ENCODE assay signal across 22 cellular contexts in the genomic region with DNA sequence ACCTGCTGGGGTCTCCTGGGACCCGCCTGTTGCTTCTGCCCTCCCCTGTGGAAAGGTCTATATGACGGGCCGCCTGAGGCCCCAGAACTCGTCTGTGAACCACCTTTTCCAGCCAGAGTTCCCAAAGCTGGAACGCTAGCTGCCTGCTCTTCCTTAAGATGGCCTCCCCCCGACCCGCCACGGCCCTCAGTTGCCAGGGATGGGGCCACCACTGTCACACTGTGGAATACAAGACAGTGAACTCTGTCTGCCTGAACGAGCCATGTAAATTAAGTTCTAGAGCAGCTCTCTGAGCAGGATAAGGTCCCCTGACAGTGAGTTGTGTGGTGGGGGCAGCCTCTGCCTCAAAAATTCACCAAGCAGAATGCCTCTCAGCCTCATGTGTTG. TPM values are rescaled to one million over a fixed set of nuclear protein-coding genes. Genes with fewer than 3 reads are reported as not detected.
A peak's percentile ranks its signal among the peaks of the same experiment; 100 is the strongest.
DNase-seq lines count a peak whose midpoint lies in the region; ATAC-seq, FAIRE-seq and TF ChIP-seq lines count a peak whose summit lies in the region.
"Had no signal": no experiment of that assay in that cellular context is flagged by ENCODE, and none has a peak within 500 bp of the region (broad histone marks: within the 10 kb centered on the region; RNA-seq: fewer than 3 reads in every experiment).

No MANE protein-coding gene starts in this region.

- no peaks in the 10 kb centered on the region for H3K79me2 ChIP-seq in HCT116 (ENCODE audit: insufficient read depth, low read length)
- H3K79me2 ChIP-seq in endothelial cell of umbilical vein (ENCODE audit: control insufficient read depth, insufficient read depth, low read length): no peaks in the 10 kb centered on the region

- H3K9me1 ChIP-seq in endothelial cell of umbilical vein (replicated peaks; ENCODE audit: control insufficient read depth, extremely low read depth, insufficient read depth, low read length): no peaks in the 10 kb centered on the region

- DNase-seq in H7: peak; percentile 32
- no peak for DNase-seq in HCT116 (ENCODE audit: low read depth, low spot score)
- no peak for DNase-seq in endothelial cell of umbilical vein (ENCODE audit: low read depth, low spot score)
- no peak for DNase-seq in spleen
- no peak for DNase-seq in activated CD4-positive, alpha-beta memory T cell treated with anti-CD3 and anti-CD28 coated beads for 36 hours
- no peak for DNase-seq in glomerular visceral epithelial cell (ENCODE audit: extremely low spot score)
- no peak for DNase-seq in D341Med (ENCODE audit: low spot score)
- DNase-seq: CD4-positive, alpha-beta T cell; COR-L47; DMS 273 treated with DMSO at 0.1 percent for 48 hours; DMS79 treated with DMSO at 0.1 percent for 48 hours; NCI-H1694; NCI-H2081; NCI-H2171; NCI-H345; NCI-H524; NCI-H82; OCI-M1; SHP77; SK-N-SH had no signal

- H3K9ac ChIP-seq in HCT116 (ENCODE audit: low read length) (no peak overlapping the region), endothelial cell of umbilical vein (replicated peaks; ENCODE audit: extremely low read depth, insufficient read depth, low read length) (no peak overlapping the region)
- H3K9ac ChIP-seq: SK-N-SH had no signal

- CTCF ChIA-PET in HCT116 (lab: Charles Lee): interaction anchor here (0.9 kb wide), 1 partner anchor 287 kb away, joined by 5 read pairs; no protein-coding TSS in a partner anchor
- CTCF ChIA-PET in endothelial cell of umbilical vein (lab: Charles Lee): interaction anchor here (0.8 to 1.6 kb wide), 7 partner anchors 12 to 308 kb away, joined by 3 to 9 read pairs (median 3); partner anchors contain the start of genes RANGAP1 and ZC3H7B
- CTCF ChIA-PET in activated CD4-positive, alpha-beta memory T cell treated with anti-CD3 and anti-CD28 coated beads for 36 hours (lab: Charles Lee): interaction anchor here (1.0 kb wide), 1 partner anchor 13 kb away, joined by 4 read pairs; no protein-coding TSS in a partner anchor

- H3K27ac ChIP-seq in HCT116 (ENCODE audit: low read depth, low read length) (no peak overlapping the region), endothelial cell of umbilical vein (ENCODE audit: insufficient read depth, low read depth, low read length) (peak overlapping the region; percentile 75), spleen (peak overlapping the region in 5 of 8 donors; percentile 25 to 65 (median 48))

- H3K4me1 Mint-ChIP-seq in activated CD4-positive, alpha-beta memory T cell treated with anti-CD3 and anti-CD28 coated beads for 36 hours (ENCODE audit: low read depth): no peaks in the 10 kb centered on the region

- ATAC-seq in HCT116: no peak

- peak; percentile 18 for FAIRE-seq in endothelial cell of umbilical vein (lab: Jason Lieb, UNC)
- FAIRE-seq: H54, RCC 7860 had no signal

- dilution Hi-C loops in endothelial cell of umbilical vein (cut with MboI; ENCODE audit: extremely low pct_ligation_motif_present, low sequenced_read_pairs): no loop called here

- no peak overlapping the region for H3K27ac Mint-ChIP-seq in activated CD4-positive, alpha-beta memory T cell treated with anti-CD3 and anti-CD28 coated beads for 36 hours
- H3K27ac Mint-ChIP-seq: CD4-positive, alpha-beta T cell had no signal

- TSS peak; percentile 9 for BruUV-seq in HCT116 (replicated peaks; lab: Mats Ljungman, UMichigan)
- TSS peak; percentile 13 for BruUV-seq in endothelial cell of umbilical vein (replicated peaks; lab: Mats Ljungman, UMichigan)

- H3K9me2 ChIP-seq in HCT116 (ENCODE audit: insufficient read depth): no peaks in the 10 kb centered on the region
- H3K9me2 ChIP-seq: SK-N-SH had no signal

- no peaks in the 10 kb centered on the region for H3K27me3 Mint-ChIP-seq in activated CD4-positive, alpha-beta memory T cell treated with anti-CD3 and anti-CD28 coated beads for 36 hours
- H3K27me3 Mint-ChIP-seq: CD4-positive, alpha-beta T cell had no signal

- no peaks in the 10 kb centered on the region for H3K27me3 ChIP-seq in H7 (ENCODE audit: control insufficient read depth, insufficient read depth, low read length)
- H3K27me3 ChIP-seq in HCT116 (ENCODE audit: insufficient read depth, low read length): no peaks in the 10 kb centered on the region
- no peaks in the 10 kb centered on the region for H3K27me3 ChIP-seq in endothelial cell of umbilical vein (ENCODE audit: control insufficient read depth in 2 of 2, insufficient read depth in 2 of 2, low read length in 2 of 2)
- no peaks in the 10 kb centered on the region for H3K27me3 ChIP-seq in spleen (replicated peaks in 1 of 7)

- H3K9me3 ChIP-seq in HCT116 (ENCODE audit: control insufficient read depth in 1 of 2, insufficient read depth in 1 of 2, low read depth in 1 of 2, low read length in 2 of 2) (no peaks in the 10 kb centered on the region), endothelial cell of umbilical vein (replicated peaks; ENCODE audit: control insufficient read depth, insufficient read depth, low read length) (no peaks in the 10 kb centered on the region), spleen (no peaks in the 10 kb centered on the region)
- H3K9me3 ChIP-seq: SK-N-SH had no signal

- no peak for TF ChIP-seq RAD21 in HCT116 (IDR thresholded peaks at IDR 0.05; ENCODE audit: low read depth)

- no peaks in the 10 kb centered on the region for H3K9me3 Mint-ChIP-seq in activated CD4-positive, alpha-beta memory T cell treated with anti-CD3 and anti-CD28 coated beads for 36 hours
- H3K9me3 Mint-ChIP-seq: CD4-positive, alpha-beta T cell had no signal

- RAD21 ChIA-PET in HCT116 (lab: Charles Lee; ENCODE audit: low non-redundant PET in 1 of 2, low total read pairs in 2 of 2, uncharacterized antibody in 2 of 2, unreplicated experiment in 2 of 2): no interaction called here

- intact Hi-C loops in HCT116 (cut with micrococcal nuclease) (no loop called here), endothelial cell of umbilical vein (cut with micrococcal nuclease) (loop anchor here (2.0 to 10.0 kb wide), 2 partner anchors 14 to 306 kb away; no protein-coding TSS in a partner anchor), spleen (cut with DNase I; ENCODE audit: low total_unique reads) (no loop called here)
- intact Hi-C loops in activated CD4-positive, alpha-beta memory T cell treated with anti-CD3 and anti-CD28 coated beads for 36 hours (cut with micrococcal nuclease): no loop called here

- 72 to 100% (median 86%) methylated on average over 4 to 9 of the region's 9 CpGs for WGBS in spleen, 5 donors

- H3K4me2 ChIP-seq in HCT116 (ENCODE audit: low read length) (no peak overlapping the region), endothelial cell of umbilical vein (ENCODE audit: insufficient read depth, low read length) (peak overlapping the region; percentile 24)
- H3K4me2 ChIP-seq: SK-N-SH had no signal

- no peak overlapping the region for H3K4me3 Mint-ChIP-seq in activated CD4-positive, alpha-beta memory T cell treated with anti-CD3 and anti-CD28 coated beads for 36 hours
- H3K4me3 Mint-ChIP-seq: CD4-positive, alpha-beta T cell had no signal

- H3K4me1 ChIP-seq in HCT116 (ENCODE audit: control insufficient read depth in 1 of 2, insufficient read depth in 2 of 2, low read length in 2 of 2) (peaks cover 3 to 5% of the 10 kb centered on the region in 2 experiments; a peak in 2 of 4 replicates), endothelial cell of umbilical vein (ENCODE audit: control insufficient read depth, extremely low read depth, insufficient read depth, low read length) (peaks cover 30% of the 10 kb centered on the region), spleen (peaks cover 0 to 25% (median 0%) of the 10 kb centered on the region in 6 donors)

- no peak overlapping the region for H3K4me3 ChIP-seq in H7 (ENCODE audit: insufficient read depth, low read depth, low read length)
- H3K4me3 ChIP-seq in HCT116 (replicated peaks in 1 of 2; ENCODE audit: low read depth in 1 of 2, low read length in 2 of 2): no peak overlapping the region
- no peak overlapping the region for H3K4me3 ChIP-seq in endothelial cell of umbilical vein (replicated peaks in 1 of 3; ENCODE audit: insufficient read depth in 1 of 3, low read depth in 1 of 3, low read length in 3 of 3)
- no peak overlapping the region for H3K4me3 ChIP-seq in spleen

- H3K36me3 ChIP-seq in H7 (replicated peaks; ENCODE audit: control insufficient read depth, insufficient read depth, low read length) (peaks cover 11% of the 10 kb centered on the region), HCT116 (ENCODE audit: control insufficient read depth in 1 of 2, insufficient read depth in 2 of 2, low read length in 2 of 2) (no peaks in the 10 kb centered on the region; a peak in 1 of 4 replicates), endothelial cell of umbilical vein (ENCODE audit: control insufficient read depth in 2 of 2, extremely low read depth in 1 of 2, insufficient read depth in 2 of 2, low read length in 2 of 2) (peaks cover 7 to 20% of the 10 kb centered on the region in 2 experiments), spleen (peaks cover 6 to 64% (median 44%) of the 10 kb centered on the region in 6 donors)

- H3K36me3 Mint-ChIP-seq in activated CD4-positive, alpha-beta memory T cell treated with anti-CD3 and anti-CD28 coated beads for 36 hours: peaks cover 17% of the 10 kb centered on the region

- POLR2A ChIA-PET in HCT116 (lab: Charles Lee): no interaction called here
- POLR2A ChIA-PET in endothelial cell of umbilical vein (lab: Charles Lee): interaction anchor here (0.6 kb wide), 1 partner anchor 311 kb away, joined by 6 read pairs; no protein-coding TSS in a partner anchor
- POLR2A ChIA-PET in activated CD4-positive, alpha-beta memory T cell treated with anti-CD3 and anti-CD28 coated beads for 36 hours (lab: Charles Lee): interaction anchor here (1.0 to 1.1 kb wide), 2 partner anchors 14 kb away, joined by 3 to 4 read pairs; no protein-coding TSS in a partner anchor

- TF ChIP-seq CTCF in HCT116 (IDR thresholded peaks at IDR 0.05 in 2 of 3, conservative IDR thresholded peaks at IDR 0.05 in 1 of 3; ENCODE audit: borderline replicate concordance in 1 of 3, insufficient read depth in 1 of 3, low read depth in 2 of 3, low read length in 2 of 3) (no peak), endothelial cell of umbilical vein (IDR thresholded peaks at IDR 0.05; ENCODE audit: extremely low read depth in 1 of 2, insufficient read depth in 1 of 2, low read depth in 1 of 2, low read length in 2 of 2) (no peak), spleen (IDR thresholded peaks at IDR 0.05 in 8 of 11, conservative IDR thresholded peaks at IDR 0.05 in 3 of 11) (no peak)

- no peak for TF ChIP-seq POLR2A in HCT116 (IDR thresholded peaks at IDR 0.05; ENCODE audit: borderline replicate concordance, extremely low read depth, insufficient read depth, insufficient read length)
- TF ChIP-seq POLR2A in endothelial cell of umbilical vein (IDR thresholded peaks at IDR 0.05; ENCODE audit: low read depth, low read length): no peak
- no peak for TF ChIP-seq POLR2A in spleen (IDR thresholded peaks at IDR 0.05)

- H2AFZ ChIP-seq in HCT116 (ENCODE audit: low read depth, low read length, poor library complexity, severe bottlenecking) (no peak overlapping the region), endothelial cell of umbilical vein (ENCODE audit: low read depth, low read length) (no peak overlapping the region)

- no peaks in the 10 kb centered on the region for H4K20me1 ChIP-seq in HCT116 (ENCODE audit: insufficient read depth)
- no peaks in the 10 kb centered on the region for H4K20me1 ChIP-seq in endothelial cell of umbilical vein (replicated peaks; ENCODE audit: control insufficient read depth, extremely low read depth, insufficient read depth, low read length)

RNA-seq across cellular contexts. Expression of gene CHADL, which starts 10.3 kb away (rescaled TPM):
- total RNA-seq in H7 (2014; rRNA removed; shearing (Covaris generic)): 0.33 TPM in 1 of 2 replicates, not detected in the other
- total RNA-seq in HCT116 (2021; ENCODE audit: unreplicated experiment) (0.47 TPM), endothelial cell of umbilical vein (0.69 and 2.1 TPM in 2 replicates), spleen (1 to 10 TPM in 4 of 7 donors, under 1 TPM in 2, not detected in 1; 0.40 to 2.2 (median 1.2) TPM)
- polyA plus RNA-seq in HCT116 (2012): 0.03 TPM in 1 of 2 replicates, not detected in the other
- polyA plus RNA-seq in endothelial cell of umbilical vein (1.1 and 2.1 TPM in 2 replicates), spleen (1 to 10 TPM in 1 of 3 donors, under 1 TPM in 2; 0.89 to 1.3 (median 0.96) TPM)
- 0.58 and 1.4 TPM in 2 replicates for polyA plus RNA-seq in endothelial cell of umbilical vein (2011; cell fraction: cytosol; rRNA removed)
- 0.36 and 0.97 TPM in 2 replicates for polyA plus RNA-seq in endothelial cell of umbilical vein (2011; cell fraction: nucleus; rRNA removed)
- 0.50 and 0.61 TPM in 2 replicates for polyA plus RNA-seq in endothelial cell of umbilical vein (2012)
- polyA minus RNA-seq in endothelial cell of umbilical vein: 0.21 and 0.58 TPM in 2 replicates
- polyA minus RNA-seq in endothelial cell of umbilical vein (2011; cell fraction: cytosol; rRNA and poly(A)+ RNA removed): not detected
- polyA minus RNA-seq in endothelial cell of umbilical vein (2011; cell fraction: nucleus; rRNA and poly(A)+ RNA removed): 0.38 and 0.91 TPM in 2 replicates
- under 1 TPM; 0.12 to 0.21 TPM for total RNA-seq in activated CD4-positive, alpha-beta memory T cell treated with anti-CD3 and anti-CD28 coated beads for 36 hours

RNA-seq across cellular contexts. Expression of gene L3MBTL2, which starts 25.3 kb away (rescaled TPM):
- 19.8 and 20.9 TPM in 2 replicates for total RNA-seq in H7 (2014; rRNA removed; shearing (Covaris generic))
- total RNA-seq in HCT116 (2021; ENCODE audit: unreplicated experiment) (24.7 TPM), endothelial cell of umbilical vein (31.8 and 34.9 TPM in 2 replicates), spleen (10 to 100 TPM; 15.7 to 33.8 (median 26.5) TPM)
- polyA plus RNA-seq in HCT116 (2012): 13.1 and 15.6 TPM in 2 replicates
- polyA plus RNA-seq in endothelial cell of umbilical vein (28.2 and 29.5 TPM in 2 replicates), spleen (10 to 100 TPM; 11.4 to 18.2 (median 12.6) TPM)
- polyA plus RNA-seq in endothelial cell of umbilical vein (2011; cell fraction: cytosol; rRNA removed): 28.1 and 29.0 TPM in 2 replicates
- 44.3 and 44.8 TPM in 2 replicates for polyA plus RNA-seq in endothelial cell of umbilical vein (2011; cell fraction: nucleus; rRNA removed)
- polyA plus RNA-seq in endothelial cell of umbilical vein (2012): 19.3 and 19.9 TPM in 2 replicates
- 34.6 and 35.9 TPM in 2 replicates for polyA minus RNA-seq in endothelial cell of umbilical vein
- polyA minus RNA-seq in endothelial cell of umbilical vein (2011; cell fraction: cytosol; rRNA and poly(A)+ RNA removed): 13.7 TPM
- polyA minus RNA-seq in endothelial cell of umbilical vein (2011; cell fraction: nucleus; rRNA and poly(A)+ RNA removed): 16.3 and 17.2 TPM in 2 replicates
- total RNA-seq in activated CD4-positive, alpha-beta memory T cell treated with anti-CD3 and anti-CD28 coated beads for 36 hours: 10 to 100 TPM; 27.3 to 31.0 TPM

RNA-seq across cellular contexts. Expression of gene RANGAP1, which starts 55.6 kb away (rescaled TPM):
- 115 and 133 TPM in 2 replicates for total RNA-seq in H7 (2014; rRNA removed; shearing (Covaris generic))
- 121 TPM for total RNA-seq in HCT116 (2021; ENCODE audit: unreplicated experiment)
- 106 and 114 TPM in 2 replicates for polyA plus RNA-seq in HCT116 (2012)
- 154 and 169 TPM in 2 replicates for total RNA-seq in endothelial cell of umbilical vein
- 177 and 182 TPM in 2 replicates for polyA plus RNA-seq in endothelial cell of umbilical vein
- 165 and 183 TPM in 2 replicates for polyA plus RNA-seq in endothelial cell of umbilical vein (2011; cell fraction: cytosol; rRNA removed)
- polyA plus RNA-seq in endothelial cell of umbilical vein (2011; cell fraction: nucleus; rRNA removed): 245 and 247 TPM in 2 replicates
- 155 and 164 TPM in 2 replicates for polyA plus RNA-seq in endothelial cell of umbilical vein (2012)
- 117 and 132 TPM in 2 replicates for polyA minus RNA-seq in endothelial cell of umbilical vein
- 89.3 TPM for polyA minus RNA-seq in endothelial cell of umbilical vein (2011; cell fraction: cytosol; rRNA and poly(A)+ RNA removed)
- 59.1 and 64.0 TPM in 2 replicates for polyA minus RNA-seq in endothelial cell of umbilical vein (2011; cell fraction: nucleus; rRNA and poly(A)+ RNA removed)
- 10 to 100 TPM; 36.6 to 53.4 (median 43.7) TPM for total RNA-seq in spleen
- polyA plus RNA-seq in spleen: 10 to 100 TPM; 26.8 to 52.8 (median 29.0) TPM
- total RNA-seq in activated CD4-positive, alpha-beta memory T cell treated with anti-CD3 and anti-CD28 coated beads for 36 hours: 100 to 1,000 TPM; 154 to 156 TPM
